Comparison of ENCODE assay signal across 8 cellular contexts in genomic region chr6:37257320-37257633, GRCh38. TPM values are rescaled to one million over a fixed set of nuclear protein-coding genes. Genes with fewer than 3 reads are reported as not detected.
DNase-seq lines count a peak whose midpoint lies in the region; ATAC-seq and TF ChIP-seq lines count a peak whose summit lies in the region.

No MANE protein-coding gene starts in this region.

- H3K4me1 ChIP-seq in cardiac muscle cell (ENCODE audit: low read depth) (peaks cover 5% of the 10 kb centered on the region), body of pancreas (peaks cover 27% of the 10 kb centered on the region), lower lobe of right lung (peaks cover 25% of the 10 kb centered on the region)

- H3K27ac Mint-ChIP-seq in type B pancreatic cell: peak overlapping the region; percentile 35

- H3K27me3 Mint-ChIP-seq in type B pancreatic cell: no peaks in the 10 kb centered on the region

- 0 to 1% methylated on average over 9 of the region's 9 CpGs for WGBS in body of pancreas, 2 donors

- H3K4me3 Mint-ChIP-seq in type B pancreatic cell: peak overlapping the region; percentile 96

- DNase-seq in cardiac muscle cell (ENCODE audit: low read depth in 1 of 2, low spot score in 1 of 2): no peak
- no peak for DNase-seq in left cardiac atrium
- DNase-seq in body of pancreas: no peak
- no peak for DNase-seq in lower lobe of right lung
- no peak for DNase-seq in type B pancreatic cell (ENCODE audit: extremely low spot score, unreplicated experiment)
- no peak for DNase-seq in NOMO-1 treated with DMSO at 0.1 percent for 48 hours (lab: John Stamatoyannopoulos, UW; ENCODE audit: unreplicated experiment)

- no peak for TF ChIP-seq POLR2A in body of pancreas (IDR thresholded peaks at IDR 0.05)

- peak overlapping the region; percentile 69 for H3K4me3 ChIP-seq in cardiac muscle cell
- H3K4me3 ChIP-seq in body of pancreas: no peak overlapping the region
- H3K4me3 ChIP-seq in lower lobe of right lung: peak overlapping the region; percentile 84

- no peaks in the 10 kb centered on the region for H3K9me3 ChIP-seq in cardiac muscle cell (ENCODE audit: low read depth)
- H3K9me3 ChIP-seq in body of pancreas: no peaks in the 10 kb centered on the region
- H3K9me3 ChIP-seq in lower lobe of right lung: no peaks in the 10 kb centered on the region

- no peaks in the 10 kb centered on the region for H3K36me3 Mint-ChIP-seq in type B pancreatic cell

- intact Hi-C loops in left cardiac atrium (cut with DNase I): no loop called here
- intact Hi-C loops in body of pancreas (cut with DNase I): no loop called here
- intact Hi-C loops in lower lobe of right lung (cut with DNase I): no loop called here

- H3K4me1 Mint-ChIP-seq in type B pancreatic cell (ENCODE audit: unreplicated experiment): peaks cover 17% of the 10 kb centered on the region

- H3K36me3 ChIP-seq in cardiac muscle cell (no peaks in the 10 kb centered on the region), body of pancreas (replicated peaks in 1 of 2; ENCODE audit: insufficient read depth in 1 of 2, low read depth in 2 of 2) (no peaks in the 10 kb centered on the region), lower lobe of right lung (no peaks in the 10 kb centered on the region)

- H3K27me3 ChIP-seq in cardiac muscle cell: no peaks in the 10 kb centered on the region
- no peaks in the 10 kb centered on the region for H3K27me3 ChIP-seq in body of pancreas
- H3K27me3 ChIP-seq in lower lobe of right lung (ENCODE audit: low read depth): no peaks in the 10 kb centered on the region

- TF ChIP-seq CTCF in cardiac muscle cell (IDR thresholded peaks at IDR 0.05; ENCODE audit: low read depth, low read length) (no peak), body of pancreas (IDR thresholded peaks at IDR 0.05) (no peak), lower lobe of right lung (IDR thresholded peaks at IDR 0.05) (no peak), type B pancreatic cell (conservative IDR thresholded peaks at IDR 0.05) (no peak)

- H3K9me3 Mint-ChIP-seq in type B pancreatic cell: no peaks in the 10 kb centered on the region

- ATAC-seq in left cardiac atrium (no peak), body of pancreas (no peak), lower lobe of right lung (no peak), GM18511 (IDR thresholded peaks at IDR 0.05; ENCODE audit: unreplicated experiment) (no peak), GM18909 (IDR thresholded peaks at IDR 0.05; ENCODE audit: poor library complexity, unreplicated experiment) (no peak)

- no peak overlapping the region for H3K27ac ChIP-seq in cardiac muscle cell
- H3K27ac ChIP-seq in body of pancreas: peak overlapping the region in 3 of 4 donors; percentile 83 to 95 (median 90)
- H3K27ac ChIP-seq in lower lobe of right lung: peak overlapping the region; percentile 94

RNA-seq across cellular contexts. Expression of gene TBC1D22B, which starts 0.3 kb away (rescaled TPM):
- 10.9 and 12.8 TPM in 2 replicates for total RNA-seq in cardiac muscle cell
- polyA plus RNA-seq in cardiac muscle cell: 13.3 and 14.3 TPM in 2 replicates
- total RNA-seq in left cardiac atrium: 1 to 10 TPM; 6.5 to 8.7 TPM
- 1 to 10 TPM; 8.0 to 8.2 TPM for total RNA-seq in body of pancreas
- total RNA-seq in lower lobe of right lung: 11.5 TPM
- 13.6 and 14.1 TPM in 2 replicates for total RNA-seq in type B pancreatic cell (ENCODE audit: low replicate concordance)

RNA-seq across cellular contexts. Expression of gene TMEM217, which starts 0.7 kb away (rescaled TPM):
- total RNA-seq in cardiac muscle cell (1.3 and 3.8 TPM in 2 replicates), left cardiac atrium (1 to 10 TPM in 1 of 2 donors, under 1 TPM in 1; 0.62 to 1.9 TPM), body of pancreas (not detected), lower lobe of right lung (1.1 TPM), type B pancreatic cell (ENCODE audit: low replicate concordance) (1.1 and 1.3 TPM in 2 replicates)
- 0.82 and 4.5 TPM in 2 replicates for polyA plus RNA-seq in cardiac muscle cell

Comparison
In these comparisons a context has a peak if more than half of its experiments do, and no peak if none do; other contexts are left out.
1. H3K4me3 ChIP-seq: peak in cardiac muscle cell (single experiment) and lower lobe of right lung (single experiment); none in body of pancreas (0 of 2).